In genomic region chr6:118913161-118913560, GRCh38 we compare ENCODE assay signal across 16 cellular contexts. TPM values are rescaled to one million over a fixed set of nuclear protein-coding genes. Genes with fewer than 3 reads are reported as not detected.
A peak's percentile ranks its signal among the peaks of the same experiment; 100 is the strongest.
DNase-seq lines count a peak whose midpoint lies in the region; TF ChIP-seq lines count a peak whose summit lies in the region.
"Had no signal": no experiment of that assay in that cellular context is flagged by ENCODE, and none has a peak within 500 bp of the region (broad histone marks: within the 10 kb centered on the region; RNA-seq: fewer than 3 reads in every experiment).

No MANE protein-coding gene starts in this region.

- no peak overlapping the region for H3K4me3 Mint-ChIP-seq in activated naive CD4-positive, alpha-beta T cell treated with anti-CD3 and anti-CD28 coated beads, Interleukin-2, amount 50 U/mL, for 24 hours
- H3K4me3 Mint-ChIP-seq in activated naive CD4-positive, alpha-beta T cell treated with anti-CD3 and anti-CD28 coated beads for 36 hours = no peak overlapping the region
- no peak overlapping the region for H3K4me3 Mint-ChIP-seq in mesothelial cell of epicardium
- H3K4me3 Mint-ChIP-seq: H9 had no signal

- TF ChIP-seq CTCF in WERI-Rb-1 (IDR thresholded peaks at IDR 0.05; ENCODE audit: low read depth, low read length) = no peak
- TF ChIP-seq CTCF in mesothelial cell of epicardium (IDR thresholded peaks at IDR 0.05; ENCODE audit: unreplicated experiment) = no peak
- TF ChIP-seq CTCF in GM10248 (IDR thresholded peaks at IDR 0.05; ENCODE audit: control extremely low read depth, extremely low read depth, low read depth, missing control alignments) = no peak

- H3K27ac ChIP-seq in WERI-Rb-1 = peak overlapping the region; percentile 73
- H3K27ac ChIP-seq: KMS-11, SK-N-MC had no signal

- H3K27me3 ChIP-seq in WERI-Rb-1 (ENCODE audit: insufficient read depth, low read depth, severe bottlenecking) = no peaks in the 10 kb centered on the region

- H3K9me3 Mint-ChIP-seq in activated naive CD4-positive, alpha-beta T cell treated with anti-CD3 and anti-CD28 coated beads, Interleukin-2, amount 50 U/mL, for 24 hours = no peaks in the 10 kb centered on the region
- no peaks in the 10 kb centered on the region for H3K9me3 Mint-ChIP-seq in activated naive CD4-positive, alpha-beta T cell treated with anti-CD3 and anti-CD28 coated beads for 36 hours
- H3K9me3 Mint-ChIP-seq in mesothelial cell of epicardium = no peaks in the 10 kb centered on the region
- H3K9me3 Mint-ChIP-seq: H9 had no signal

- H3K4me1 Mint-ChIP-seq in activated naive CD4-positive, alpha-beta T cell treated with anti-CD3 and anti-CD28 coated beads, Interleukin-2, amount 50 U/mL, for 24 hours = peaks cover 7% of the 10 kb centered on the region
- peaks cover 6% of the 10 kb centered on the region for H3K4me1 Mint-ChIP-seq in activated naive CD4-positive, alpha-beta T cell treated with anti-CD3 and anti-CD28 coated beads for 36 hours (ENCODE audit: low read depth)
- H3K4me1 Mint-ChIP-seq in mesothelial cell of epicardium = no peaks in the 10 kb centered on the region
- H3K4me1 Mint-ChIP-seq: H9 had no signal

- POLR2A ChIA-PET in GM10248 (lab: Yijun Ruan, JAX) = no interaction called here

- no peak for DNase-seq in activated naive CD4-positive, alpha-beta T cell treated with anti-CD3 and anti-CD28 coated beads for 36 hours
- DNase-seq in D341Med (ENCODE audit: low spot score) (peak; percentile 29), WERI-Rb-1 (no peak), mesothelial cell of epicardium (ENCODE audit: low spot score in 2 of 2, unreplicated experiment in 2 of 2) (no peak), GM10248 (ENCODE audit: extremely low spot score) (no peak)
- DNase-seq in activated CD8-positive, alpha-beta memory T cell treated with anti-CD3 and anti-CD28 coated beads for 24 hours = no peak
- DNase-seq: ACHN, AML-193, H9, MV-4-11, NCI-H2107, NCI-H526, SHP77 had no signal

- CTCF ChIA-PET in activated naive CD4-positive, alpha-beta T cell treated with anti-CD3 and anti-CD28 coated beads for 36 hours (lab: Charles Lee) = interaction anchor here (1.4 kb wide), 1 partner anchor 16 kb away, joined by 3 read pairs; no protein-coding TSS in a partner anchor
- CTCF ChIA-PET in GM10248 (lab: Yijun Ruan, JAX) = interaction anchor here (0.8 to 1.9 kb wide), 4 partner anchors 11 to 348 kb away, joined by 3 to 5 read pairs (median 3); no protein-coding TSS in a partner anchor

- intact Hi-C loops in activated naive CD4-positive, alpha-beta T cell treated with anti-CD3 and anti-CD28 coated beads for 36 hours (cut with micrococcal nuclease) = no loop called here

- no peak overlapping the region; the same call in 1 of the 2 replicates for H3K4me3 ChIP-seq in WERI-Rb-1 (ENCODE audit: low read depth, low read length)
- H3K4me3 ChIP-seq: SK-N-MC had no signal

- no peaks in the 10 kb centered on the region for H3K27me3 Mint-ChIP-seq in activated naive CD4-positive, alpha-beta T cell treated with anti-CD3 and anti-CD28 coated beads, Interleukin-2, amount 50 U/mL, for 24 hours
- H3K27me3 Mint-ChIP-seq in activated naive CD4-positive, alpha-beta T cell treated with anti-CD3 and anti-CD28 coated beads for 36 hours (ENCODE audit: low read depth) = no peaks in the 10 kb centered on the region
- H3K27me3 Mint-ChIP-seq in mesothelial cell of epicardium (ENCODE audit: low read depth) = no peaks in the 10 kb centered on the region

- H3K36me3 ChIP-seq in WERI-Rb-1 = peaks cover 50% of the 10 kb centered on the region

- H3K9me3 ChIP-seq in WERI-Rb-1 (ENCODE audit: severe bottlenecking) = no peaks in the 10 kb centered on the region

- peak overlapping the region; percentile 75 for H3K27ac Mint-ChIP-seq in activated naive CD4-positive, alpha-beta T cell treated with anti-CD3 and anti-CD28 coated beads, Interleukin-2, amount 50 U/mL, for 24 hours
- no peak overlapping the region for H3K27ac Mint-ChIP-seq in activated naive CD4-positive, alpha-beta T cell treated with anti-CD3 and anti-CD28 coated beads for 36 hours
- peak overlapping the region; percentile 31 for H3K27ac Mint-ChIP-seq in mesothelial cell of epicardium
- H3K27ac Mint-ChIP-seq: H9 had no signal

- peaks cover 24% of the 10 kb centered on the region for H3K36me3 Mint-ChIP-seq in activated naive CD4-positive, alpha-beta T cell treated with anti-CD3 and anti-CD28 coated beads, Interleukin-2, amount 50 U/mL, for 24 hours
- peaks cover 26% of the 10 kb centered on the region for H3K36me3 Mint-ChIP-seq in activated naive CD4-positive, alpha-beta T cell treated with anti-CD3 and anti-CD28 coated beads for 36 hours (ENCODE audit: low read depth)
- H3K36me3 Mint-ChIP-seq in mesothelial cell of epicardium = peaks cover 39% of the 10 kb centered on the region

RNA-seq across cellular contexts. Expression of gene ASF1A, which starts 19.2 kb away (rescaled TPM):
- total RNA-seq in activated naive CD4-positive, alpha-beta T cell treated with anti-CD3 and anti-CD28 coated beads for 36 hours = 10 to 100 TPM; 30.3 to 31.4 TPM
- total RNA-seq in mesothelial cell of epicardium = 22.9 to 28.7 TPM (median 26.4 TPM) in 3 replicates

RNA-seq across cellular contexts. Expression of gene MCM9, which starts 21.8 kb away (rescaled TPM):
- total RNA-seq in activated naive CD4-positive, alpha-beta T cell treated with anti-CD3 and anti-CD28 coated beads for 36 hours = 10 to 100 TPM; 16.3 to 16.4 TPM
- total RNA-seq in mesothelial cell of epicardium = 17.6 to 21.7 TPM (median 19.4 TPM) in 3 replicates
